Comparison of ENCODE assay signal across 15 cellular contexts in genomic region chr20:32609371-32609773, GRCh38. TPM values are rescaled to one million over a fixed set of nuclear protein-coding genes. Genes with fewer than 3 reads are reported as not detected.
DNase-seq lines count a peak whose midpoint lies in the region; ATAC-seq, FAIRE-seq and TF ChIP-seq lines count a peak whose summit lies in the region.
"Had no signal": no experiment of that assay in that cellular context is flagged by ENCODE, and none has a peak within 500 bp of the region (broad histone marks: within the 10 kb centered on the region; RNA-seq: fewer than 3 reads in every experiment).

No MANE protein-coding gene starts in this region.

- peak overlapping the region; percentile 38 for H3K4me2 ChIP-seq in HepG2 (ENCODE audit: low read depth, low read length)

- H3K4me3 ChIP-seq in HepG2 (replicated peaks in 1 of 3; ENCODE audit: insufficient read depth in 1 of 3, low read depth in 2 of 3, low read length in 3 of 3) (peak overlapping the region in 1 of 3 experiments; percentile 18; a peak in 1 of 6 replicates), right lobe of liver (no peak overlapping the region), RWPE2 (ENCODE audit: severe bottlenecking) (no peak overlapping the region)
- H3K4me3 ChIP-seq: BLaER1 treated with 17β-estradiol and CSF1 and Interleukin-3, amounts not matched to agents 10 nM and 100 nM had no signal

- FAIRE-seq in HepG2 (lab: Jason Lieb, UNC): no peak
- FAIRE-seq: H54 had no signal

- H3K9me3 ChIP-seq in HepG2 (ENCODE audit: low read length) (no peaks in the 10 kb centered on the region), right lobe of liver (no peaks in the 10 kb centered on the region), RWPE2 (ENCODE audit: severe bottlenecking) (no peaks in the 10 kb centered on the region)
- H3K9me3 ChIP-seq: BLaER1 treated with 17β-estradiol and CSF1 and Interleukin-3, amounts not matched to agents 10 nM and 100 nM had no signal

- TF ChIP-seq POLR2A in HepG2 (IDR thresholded peaks at IDR 0.05; ENCODE audit: insufficient read depth in 1 of 2, low read depth in 2 of 2, low read length in 2 of 2): no peak
- no peak for TF ChIP-seq POLR2A in right lobe of liver (IDR thresholded peaks at IDR 0.05)

- peaks cover 6 to 9% of the 10 kb centered on the region in 2 donors for H3K9me3 Mint-ChIP-seq in stimulated activated naive B cell treated with anti-CD40 and anti-IgM and Interleukin-4, amounts not matched to agents 10 μg/mL and 1 μg/mL and 100 μg/mL, for 72 hours
- H3K9me3 Mint-ChIP-seq: HFFc6 had no signal

- H2AFZ ChIP-seq in HepG2 (ENCODE audit: low read length): no peak overlapping the region

- CTCF ChIA-PET in HepG2 (lab: Yijun Ruan, JAX; ENCODE audit: low intra/inter-chr PET ratio, low total read pairs): no interaction called here

- no peaks in the 10 kb centered on the region for H3K36me3 Mint-ChIP-seq in stimulated activated naive B cell treated with anti-CD40 and anti-IgM and Interleukin-4, amounts not matched to agents 10 μg/mL and 1 μg/mL and 100 μg/mL, for 72 hours
- H3K36me3 Mint-ChIP-seq: CD4-positive, CD25-positive, alpha-beta regulatory T cell had no signal

- H3K4me1 ChIP-seq in HepG2 (ENCODE audit: insufficient read depth, low read length) (peaks cover 62% of the 10 kb centered on the region), right lobe of liver (no peaks in the 10 kb centered on the region), RWPE2 (ENCODE audit: insufficient read depth, poor library complexity, severe bottlenecking) (no peaks in the 10 kb centered on the region)

- H3K4me1 Mint-ChIP-seq in stimulated activated naive B cell treated with anti-CD40 and anti-IgM and Interleukin-4, amounts not matched to agents 10 μg/mL and 1 μg/mL and 100 μg/mL, for 72 hours: peaks cover 0 to 4% of the 10 kb centered on the region in 2 donors

- intact Hi-C loops in HepG2 (cut with micrococcal nuclease; ENCODE audit: unreplicated experiment): no loop called here
- intact Hi-C loops in right lobe of liver (cut with DNase I): no loop called here

- peak; percentile 16 for ATAC-seq in HepG2
- no peak for ATAC-seq in right lobe of liver
- no peak for ATAC-seq in RWPE2 (ENCODE audit: low read depth)
- no peak for ATAC-seq in stimulated activated naive B cell treated with anti-CD40 and anti-IgM and Interleukin-4, amounts not matched to agents 10 μg/mL and 1 μg/mL and 100 μg/mL, for 72 hours (replicated peaks)

- H4K20me1 ChIP-seq in HepG2 (ENCODE audit: insufficient read depth, low read length): no peaks in the 10 kb centered on the region
- H4K20me1 ChIP-seq: BLaER1 treated with 17β-estradiol and CSF1 and Interleukin-3, amounts not matched to agents 10 nM and 100 nM had no signal

- DNase-seq in HepG2 (ENCODE audit: low spot score) (no peak), right lobe of liver (no peak), RWPE2 (ENCODE audit: low spot score) (peak; percentile 83), cerebellum (ENCODE audit: low spot score) (peak; percentile 90), T-helper 1 cell (no peak)
- no peak for DNase-seq in stimulated activated naive B cell treated with anti-CD40 and anti-IgM and Interleukin-4, amounts not matched to agents 10 μg/mL and 1 μg/mL and 100 μg/mL, for 72 hours
- no peak for DNase-seq in activated CD4-positive, alpha-beta T cell treated with anti-CD3 and anti-CD28 coated beads, Interleukin-2, amount 50 U/mL, for 4 hours
- DNase-seq in stimulated activated CD4-positive, alpha-beta T cell treated with anti-CD3 and anti-CD28 coated beads, Interleukin-1b, Interleukin-23, amount 100 ng/mL, for 48 hours: no peak
- DNase-seq: 8988T; AML-193; CD4-positive, CD25-positive, alpha-beta regulatory T cell; DMS53; HFFc6 had no signal

- 18% methylated on average over 10 of the region's 10 CpGs for WGBS in HepG2 (ENCODE audit: low lambda C conversion rate)
- WGBS in right lobe of liver (ENCODE audit: insufficient coverage, low coverage, low lambda C conversion rate, missing lambda C conversion rate): no CpG with 5 or more reads among the region's 10 CpGs

- no peak overlapping the region for H3K27ac ChIP-seq in HepG2 (ENCODE audit: extremely low read length, insufficient read depth, low read length)
- H3K27ac ChIP-seq in right lobe of liver: no peak overlapping the region
- H3K27ac ChIP-seq in RWPE2 (ENCODE audit: poor library complexity, severe bottlenecking): no peak overlapping the region
- H3K27ac ChIP-seq: BLaER1 treated with 17β-estradiol and CSF1 and Interleukin-3, amounts not matched to agents 10 nM and 100 nM had no signal

- H3K27me3 ChIP-seq in HepG2 (ENCODE audit: control insufficient read depth in 1 of 2, insufficient read depth in 2 of 2, low read length in 2 of 2) (peaks cover 32 to 82% of the 10 kb centered on the region in 2 experiments; a peak in 4 of 5 replicates), right lobe of liver (no peaks in the 10 kb centered on the region), RWPE2 (ENCODE audit: insufficient read depth, poor library complexity, severe bottlenecking) (peaks cover 17% of the 10 kb centered on the region)

- no peaks in the 10 kb centered on the region for H3K36me3 ChIP-seq in HepG2 (replicated peaks in 1 of 2; ENCODE audit: control insufficient read depth in 1 of 2, insufficient read depth in 2 of 2, low read length in 2 of 2)
- no peaks in the 10 kb centered on the region for H3K36me3 ChIP-seq in right lobe of liver
- no peaks in the 10 kb centered on the region for H3K36me3 ChIP-seq in RWPE2 (ENCODE audit: low read depth)
- H3K36me3 ChIP-seq: BLaER1 treated with 17β-estradiol and CSF1 and Interleukin-3, amounts not matched to agents 10 nM and 100 nM had no signal

- TF ChIP-seq EP300 in HepG2 (IDR thresholded peaks at IDR 0.05; ENCODE audit: low read depth in 2 of 2, low read length in 2 of 2): no peak
- no peak for TF ChIP-seq EP300 in HepG2 (CRISPR knock-in tag; IDR thresholded peaks at IDR 0.05; ENCODE audit: borderline replicate concordance)

- no peak for TF ChIP-seq CTCF in HepG2 (CRISPR knock-in tag; IDR thresholded peaks at IDR 0.05)
- no peak for TF ChIP-seq CTCF in right lobe of liver (IDR thresholded peaks at IDR 0.05)
- no peak for TF ChIP-seq CTCF in RWPE2 (IDR thresholded peaks at IDR 0.05; ENCODE audit: poor library complexity, severe bottlenecking)

- no peak overlapping the region for H3K9ac ChIP-seq in HepG2 (ENCODE audit: insufficient read depth, low read depth, low read length)
- H3K9ac ChIP-seq: BLaER1 treated with 17β-estradiol and CSF1 and Interleukin-3, amounts not matched to agents 10 nM and 100 nM had no signal

- TF ChIP-seq RAD21 in HepG2 (CRISPR knock-in tag; IDR thresholded peaks at IDR 0.05): no peak

- BruUV-seq in HepG2 (replicated peaks; lab: Mats Ljungman, UMichigan): no TSS peak

- peaks cover 20 to 25% of the 10 kb centered on the region in 2 donors for H3K27me3 Mint-ChIP-seq in stimulated activated naive B cell treated with anti-CD40 and anti-IgM and Interleukin-4, amounts not matched to agents 10 μg/mL and 1 μg/mL and 100 μg/mL, for 72 hours

- peak overlapping the region; percentile 3 for H3K27ac Mint-ChIP-seq in stimulated activated naive B cell treated with anti-CD40 and anti-IgM and Interleukin-4, amounts not matched to agents 10 μg/mL and 1 μg/mL and 100 μg/mL, for 72 hours
- H3K27ac Mint-ChIP-seq: HFFc6 had no signal

- in situ Hi-C loops in HepG2 (cut with HindIII; ENCODE audit: extremely low pct_ligation_motif_present, low pct_unique_long_range_greater_than_20kb): no loop called here

- no peaks in the 10 kb centered on the region for H3K79me2 ChIP-seq in HepG2 (ENCODE audit: insufficient read depth, low read length)

- no peak overlapping the region for H3K4me3 Mint-ChIP-seq in stimulated activated naive B cell treated with anti-CD40 and anti-IgM and Interleukin-4, amounts not matched to agents 10 μg/mL and 1 μg/mL and 100 μg/mL, for 72 hours
- H3K4me3 Mint-ChIP-seq: CD4-positive, CD25-positive, alpha-beta regulatory T cell; HFFc6 had no signal

- POLR2A ChIA-PET in HepG2 (lab: Yijun Ruan, JAX): interaction anchor here (0.9 to 1.4 kb wide), 2 partner anchors 17 to 86 kb away, joined by 3 read pairs; no protein-coding TSS in a partner anchor

TF ChIP-seq in HepG2, 621 proteins besides CTCF, POLR2A, EP300 and RAD21 (continues in another document):
- TF ChIP-seq MEF2D (CRISPR knock-in tag; IDR thresholded peaks at IDR 0.05): 0 out of 2 replicates have a peak, but pooled peaks have one; percentile 30
- TF ChIP-seq ZNF543 (CRISPR knock-in tag; IDR thresholded peaks at IDR 0.05): peak; percentile 63; the same call in 1 of the 2 replicates
- TF ChIP-seq ZNF766 (CRISPR knock-in tag; IDR thresholded peaks at IDR 0.05; ENCODE audit: borderline replicate concordance): no peak
- no peak for TF ChIP-seq IKZF1 (IDR thresholded peaks at IDR 0.05)
- TF ChIP-seq SMAD9 (CRISPR knock-in tag; IDR thresholded peaks at IDR 0.05): no peak
- no peak for TF ChIP-seq SOX6 (IDR thresholded peaks at IDR 0.05)
- 0 out of 2 replicates have a peak, but pooled peaks have one; percentile 12 for TF ChIP-seq SOX6 (CRISPR knock-in tag; IDR thresholded peaks at IDR 0.05)

RNA-seq across cellular contexts. Expression of gene NOL4L, which starts 24.2 kb away (rescaled TPM):
- 16.6 and 16.9 TPM in 2 replicates for total RNA-seq in HepG2 (2016; rRNA removed; fragmentation: Illumina TruSeq; extraction: Trizol)
- 19.2 and 19.4 TPM in 2 replicates for total RNA-seq in HepG2 (2016; cell fraction: cytosol; rRNA removed; fragmentation: Illumina TruSeq; extraction: Trizol; ENCODE audit: low read depth)
- 14.6 and 17.1 TPM in 2 replicates for total RNA-seq in HepG2 (2016; cell fraction: insoluble cytoplasmic fraction; rRNA removed; fragmentation: Illumina TruSeq; extraction: Trizol)
- 21.3 and 24.1 TPM in 2 replicates for total RNA-seq in HepG2 (2016; cell fraction: membrane; rRNA removed; fragmentation: Illumina TruSeq; extraction: Trizol)
- 21.2 and 22.3 TPM in 2 replicates for total RNA-seq in HepG2 (2016; cell fraction: nucleus; rRNA removed; fragmentation: Illumina TruSeq; extraction: Trizol)
- polyA plus RNA-seq in HepG2 (2011; rRNA removed): 35.4 and 38.7 TPM in 2 replicates
- polyA plus RNA-seq in HepG2 (2011; cell fraction: cytosol; rRNA removed): 16.5 and 20.9 TPM in 2 replicates
- polyA plus RNA-seq in HepG2 (2011; cell fraction: nucleus; rRNA removed): 91.0 and 107 TPM in 2 replicates
- 36.0 and 39.2 TPM in 2 replicates for polyA plus RNA-seq in HepG2 (2012)
- 35.0 and 39.6 TPM in 2 replicates for polyA plus RNA-seq in HepG2 (2016; cell fraction: cytosol; fragmentation: Illumina TruSeq; extraction: Trizol; ENCODE audit: low read depth)
- polyA plus RNA-seq in HepG2 (2016; cell fraction: insoluble cytoplasmic fraction; fragmentation: Illumina TruSeq; extraction: Trizol; ENCODE audit: low read depth): 21.6 and 26.9 TPM in 2 replicates
- polyA plus RNA-seq in HepG2 (2016; cell fraction: membrane; fragmentation: Illumina TruSeq; extraction: Trizol; ENCODE audit: low read depth): 31.2 and 32.6 TPM in 2 replicates
- 57.5 and 60.6 TPM in 2 replicates for polyA plus RNA-seq in HepG2 (2016; cell fraction: nucleus; fragmentation: Illumina TruSeq; extraction: Trizol; ENCODE audit: insufficient read depth, low read depth)
- polyA minus RNA-seq in HepG2 (2011; rRNA and poly(A)+ RNA removed; ENCODE audit: low replicate concordance): 6.7 and 47.8 TPM in 2 replicates
- polyA minus RNA-seq in HepG2 (2011; cell fraction: cytosol; rRNA and poly(A)+ RNA removed): 28.0 and 37.6 TPM in 2 replicates
- polyA minus RNA-seq in HepG2 (2011; cell fraction: nucleus; rRNA and poly(A)+ RNA removed): 30.5 and 30.6 TPM in 2 replicates
- total RNA-seq in right lobe of liver: 1 to 10 TPM; 4.3 to 6.5 (median 5.7) TPM
- 33.0 TPM for total RNA-seq in cerebellum

Comparison
In these comparisons a context has a peak if more than half of its experiments do, and no peak if none do; other contexts are left out.
1. DNase-seq: peak in RWPE2 (single experiment) and cerebellum (single experiment); none in HepG2 (single experiment), right lobe of liver (0 of 3), stimulated activated naive B cell treated with anti-CD40 and anti-IgM and Interleukin-4, amounts not matched to agents 10 μg/mL and 1 μg/mL and 100 μg/mL, for 72 hours (single experiment), activated CD4-positive, alpha-beta T cell treated with anti-CD3 and anti-CD28 coated beads, Interleukin-2, amount 50 U/mL, for 4 hours (0 of 2), stimulated activated CD4-positive, alpha-beta T cell treated with anti-CD3 and anti-CD28 coated beads, Interleukin-1b, Interleukin-23, amount 100 ng/mL, for 48 hours (single experiment) and T-helper 1 cell (0 of 5).